In the genomic region with DNA sequence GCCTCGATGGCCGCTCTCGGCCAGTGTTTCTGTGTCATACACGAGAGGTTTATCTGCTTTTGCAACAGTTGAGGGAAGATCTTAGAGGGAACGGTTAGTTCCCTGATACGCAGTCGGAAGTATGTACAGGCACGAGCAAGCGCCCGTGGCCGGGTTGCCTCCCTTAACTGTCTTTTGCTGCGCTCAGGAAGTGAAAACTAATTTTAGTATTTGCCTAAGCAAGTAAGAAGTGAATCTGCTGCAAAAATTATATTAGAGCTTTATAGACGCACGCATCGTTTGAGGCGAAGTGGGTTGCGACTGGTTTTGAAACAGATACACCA, we compare ENCODE assay signal across 8 cellular contexts. TPM values are rescaled to one million over a fixed set of nuclear protein-coding genes. Genes with fewer than 3 reads are reported as not detected.
A peak's percentile ranks its signal among the peaks of the same experiment; 100 is the strongest.
DNase-seq lines count a peak whose midpoint lies in the region; ATAC-seq and TF ChIP-seq lines count a peak whose summit lies in the region.

No MANE protein-coding gene starts in this region.

- H4K20me1 ChIP-seq in H9 (ENCODE audit: control insufficient read depth, insufficient read depth, insufficient read length) (no peaks in the 10 kb centered on the region), MM.1S (ENCODE audit: insufficient read depth, low read length) (no peaks in the 10 kb centered on the region)

- H3T11ph ChIP-seq in H9 (ENCODE audit: low read length) = no peak overlapping the region

- H3K36me3 Mint-ChIP-seq in H9 (ENCODE audit: insufficient read depth in 1 of 3, low read depth in 3 of 3) (peaks cover 0 to 4% (median 3%) of the 10 kb centered on the region in 3 experiments; a peak in 2 of 7 replicates), progenitor cell of endocrine pancreas (ENCODE audit: insufficient read depth) (no peaks in the 10 kb centered on the region)
- H3K36me3 Mint-ChIP-seq in activated T-helper 17 cell treated with anti-CD3 and anti-CD28 coated beads, Interleukin-2, amount 50 U/mL, for 72 hours (ENCODE audit: low read depth) = no peaks in the 10 kb centered on the region

- no peak overlapping the region for H2BK20ac ChIP-seq in H9 (ENCODE audit: low read depth, low read length, poor library complexity, severe bottlenecking)

- peaks cover 3% of the 10 kb centered on the region for H3F3A ChIP-seq in MM.1S (ENCODE audit: insufficient read depth, low read length)

- H3K9ac ChIP-seq in H9 (ENCODE audit: extremely low read depth, insufficient read length, low read length) (peak overlapping the region; percentile 82), MM.1S (ENCODE audit: low read length) (peak overlapping the region; percentile 65)

- no peak overlapping the region for H2BK5ac ChIP-seq in H9 (ENCODE audit: insufficient read length, low read length)

- H2BK15ac ChIP-seq in H9 (ENCODE audit: low read depth, low read length) = no peak overlapping the region

- no peak overlapping the region for H3K18ac ChIP-seq in H9 (ENCODE audit: insufficient read length, low read depth, low read length)

- no peak overlapping the region for H3K14ac ChIP-seq in H9 (ENCODE audit: insufficient read depth, low read length)

- H3K4me1 Mint-ChIP-seq in H9 (peaks cover 44 to 59% of the 10 kb centered on the region in 2 experiments), progenitor cell of endocrine pancreas (ENCODE audit: low read depth) (peaks cover 8% of the 10 kb centered on the region)
- peaks cover 17% of the 10 kb centered on the region for H3K4me1 Mint-ChIP-seq in activated T-helper 17 cell treated with anti-CD3 and anti-CD28 coated beads, Interleukin-2, amount 50 U/mL, for 72 hours

- DNase-seq in H9 (no peak), MM.1S (peak; percentile 55), Right ventricle myocardium superior (peak; percentile 65), progenitor cell of endocrine pancreas (ENCODE audit: low spot score, unreplicated experiment) (no peak), NCI-H128 (lab: John Stamatoyannopoulos, UW; ENCODE audit: unreplicated experiment) (no peak), GM19238 (ENCODE audit: insufficient read length, low spot score) (no peak)

- H3K27me3 Mint-ChIP-seq in H9 (ENCODE audit: low read depth) = peaks cover 7% of the 10 kb centered on the region
- no peaks in the 10 kb centered on the region for H3K27me3 Mint-ChIP-seq in activated T-helper 17 cell treated with anti-CD3 and anti-CD28 coated beads, Interleukin-2, amount 50 U/mL, for 72 hours
- no peaks in the 10 kb centered on the region for H3K27me3 Mint-ChIP-seq in progenitor cell of endocrine pancreas

- peak overlapping the region; percentile 92 for H3K4me2 ChIP-seq in H9 (ENCODE audit: insufficient read depth, insufficient read length, low read length)
- peak overlapping the region; percentile 72 for H3K4me2 ChIP-seq in MM.1S (ENCODE audit: low read depth, low read length)

- no peaks in the 10 kb centered on the region for H3K36me3 ChIP-seq in MM.1S (replicated peaks; ENCODE audit: insufficient read depth, low read length)

- peak; percentile 32 for ATAC-seq in GM18511 (IDR thresholded peaks at IDR 0.05; ENCODE audit: unreplicated experiment)
- ATAC-seq in activated T-helper 17 cell treated with anti-CD3 and anti-CD28 coated beads, Interleukin-2, amount 50 U/mL, for 72 hours (replicated peaks) = peak; percentile 22
- peak; percentile 47 for ATAC-seq in Right ventricle myocardium superior (ENCODE audit: poor library complexity)

- no peak overlapping the region for H3K4ac ChIP-seq in H9 (ENCODE audit: low read depth, low read length)

- H3K56ac ChIP-seq in H9 (ENCODE audit: insufficient read length, low read depth, low read length) = no peak overlapping the region

- H3K4me1 ChIP-seq in H9 (ENCODE audit: insufficient read depth, low read length) = peaks cover 3% of the 10 kb centered on the region; the same call in 1 of the 2 replicates
- peaks cover 8% of the 10 kb centered on the region; the same call in 1 of the 2 replicates for H3K4me1 ChIP-seq in MM.1S (ENCODE audit: low read length)

- H3K9me3 ChIP-seq in H9 (ENCODE audit: control insufficient read depth, low read depth, low read length) = no peaks in the 10 kb centered on the region
- no peaks in the 10 kb centered on the region for H3K9me3 ChIP-seq in MM.1S (replicated peaks; ENCODE audit: insufficient read depth, low read length)

- H3K9me3 Mint-ChIP-seq in H9 = peaks cover 66 to 74% of the 10 kb centered on the region in 2 experiments
- no peaks in the 10 kb centered on the region for H3K9me3 Mint-ChIP-seq in activated T-helper 17 cell treated with anti-CD3 and anti-CD28 coated beads, Interleukin-2, amount 50 U/mL, for 72 hours
- H3K9me3 Mint-ChIP-seq in progenitor cell of endocrine pancreas (ENCODE audit: low read depth) = peaks cover 3% of the 10 kb centered on the region

- H3K27ac Mint-ChIP-seq in H9 (no peak overlapping the region), progenitor cell of endocrine pancreas (peak overlapping the region; percentile 78)
- H3K27ac Mint-ChIP-seq in activated T-helper 17 cell treated with anti-CD3 and anti-CD28 coated beads, Interleukin-2, amount 50 U/mL, for 72 hours = peak overlapping the region; percentile 92

- H3K4me3 ChIP-seq in MM.1S (ENCODE audit: low read length) = peak overlapping the region; percentile 71

- no peak overlapping the region for H4K8ac ChIP-seq in H9 (replicated peaks; ENCODE audit: insufficient read length, low read depth, low read length)

- H3K79me2 ChIP-seq in H9 (ENCODE audit: insufficient read depth, low read length) = 0 out of 2 replicates have a peak, but pooled peaks cover 1% of the 10 kb centered on the region
- peaks cover 45% of the 10 kb centered on the region for H3K79me2 ChIP-seq in MM.1S (ENCODE audit: low read length)

- no peak overlapping the region for H3K27ac ChIP-seq in H9 (ENCODE audit: insufficient read length, low read depth, low read length)
- peak overlapping the region; percentile 49; the same call in 1 of the 2 replicates for H3K27ac ChIP-seq in MM.1S (ENCODE audit: low read length)

- H4K5ac ChIP-seq in H9 (ENCODE audit: insufficient read length, low read depth, low read length) = no peak overlapping the region

- H2AK5ac ChIP-seq in H9 (ENCODE audit: insufficient read length, low read length) = no peak overlapping the region

- TF ChIP-seq CTCF in H9 (conservative IDR thresholded peaks at IDR 0.05) = no peak
- no peak for TF ChIP-seq CTCF in MM.1S (IDR thresholded peaks at IDR 0.05; ENCODE audit: low read length)
- TF ChIP-seq CTCF in progenitor cell of endocrine pancreas (IDR thresholded peaks at IDR 0.05; ENCODE audit: unreplicated experiment) = no peak

- H3K79me1 ChIP-seq in H9 (ENCODE audit: insufficient read depth, low read depth, low read length, poor library complexity, severe bottlenecking) = peaks cover 3% of the 10 kb centered on the region

- no CpG with 5 or more reads among the region's 17 CpGs for WGBS in H9 (ENCODE audit: extremely low coverage, insufficient read length, low lambda C conversion rate)

- no peaks in the 10 kb centered on the region for H3K9me2 ChIP-seq in MM.1S (replicated peaks; ENCODE audit: insufficient read depth, low read length)

- no peak overlapping the region for H2BK12ac ChIP-seq in H9 (ENCODE audit: insufficient read length, low read depth, low read length)

- H3K23me2 ChIP-seq in H9 (ENCODE audit: insufficient read length, low read depth, low read length, poor library complexity, severe bottlenecking) = peaks cover 8% of the 10 kb centered on the region

- intact Hi-C loops in Right ventricle myocardium superior (cut with DNase I) = no loop called here

- H3K27me3 ChIP-seq in H9 (ENCODE audit: insufficient read depth, low read length) = no peaks in the 10 kb centered on the region
- H3K27me3 ChIP-seq in MM.1S (replicated peaks; ENCODE audit: insufficient read depth, low read length) = no peaks in the 10 kb centered on the region

- no peak overlapping the region for H4K91ac ChIP-seq in H9 (ENCODE audit: insufficient read length, low read depth, low read length)

- H2AFZ ChIP-seq in H9 (ENCODE audit: low read length) (no peak overlapping the region), MM.1S (ENCODE audit: low read length) (peak overlapping the region; percentile 43)

- no peak overlapping the region for H3K23ac ChIP-seq in H9 (ENCODE audit: insufficient read length, low read depth, low read length)

- H2BK120ac ChIP-seq in H9 (ENCODE audit: low read depth, low read length, poor library complexity, severe bottlenecking) = no peak overlapping the region

- H3K4me3 Mint-ChIP-seq in H9 = peak overlapping the region; percentile 70 to 81
- peak overlapping the region; percentile 87 for H3K4me3 Mint-ChIP-seq in activated T-helper 17 cell treated with anti-CD3 and anti-CD28 coated beads, Interleukin-2, amount 50 U/mL, for 72 hours
- H3K4me3 Mint-ChIP-seq in progenitor cell of endocrine pancreas (ENCODE audit: low read depth) = peak overlapping the region; percentile 76

RNA-seq across cellular contexts. Expression of a gene that starts 0.7 kb away (rescaled TPM):
- total RNA-seq in H9 (2021) (4.8 and 6.4 TPM in 2 replicates), Right ventricle myocardium superior (8.7 TPM), progenitor cell of endocrine pancreas (9.4 and 12.1 TPM in 2 replicates)
- 10 to 100 TPM; 17.1 to 21.4 TPM for total RNA-seq in activated T-helper 17 cell treated with anti-CD3 and anti-CD28 coated beads, Interleukin-2, amount 50 U/mL, for 72 hours

Comparison
In these comparisons a context has a peak if more than half of its experiments do, and no peak if none do; other contexts are left out.
1. DNase-seq: peak in MM.1S (single experiment) and Right ventricle myocardium superior (single experiment); none in H9 (single experiment), progenitor cell of endocrine pancreas (single experiment), NCI-H128 (single experiment) and GM19238 (single experiment).
2. H3K27ac Mint-ChIP-seq: peak in activated T-helper 17 cell treated with anti-CD3 and anti-CD28 coated beads, Interleukin-2, amount 50 U/mL, for 72 hours (single experiment) and progenitor cell of endocrine pancreas (single experiment); none in H9 (0 of 3).
3. Peak in every context shown above with its lines, with median percentiles within 50 percentile points of each other: ATAC-seq and H3K4me3 Mint-ChIP-seq.